Comparison of ENCODE assay signal across 1 cellular context in genomic region chr7:36208406-36208805, GRCh38.
TF ChIP-seq lines count a peak whose summit lies in the region.

No MANE protein-coding gene starts in this region.

TF ChIP-seq in IMR-90, 13 proteins besides CTCF, POLR2A, EP300 and RAD21 (continued from another document):
- TF ChIP-seq USF2 (IDR thresholded peaks at IDR 0.05; ENCODE audit: low read depth, low read length) (no peak), RFX5 (IDR thresholded peaks at IDR 0.05; ENCODE audit: low read depth, low read length) (no peak), MAFK (IDR thresholded peaks at IDR 0.05; ENCODE audit: low read depth, low read length) (no peak)
